Comparison of ENCODE assay signal across 8 cellular contexts in the genomic region with DNA sequence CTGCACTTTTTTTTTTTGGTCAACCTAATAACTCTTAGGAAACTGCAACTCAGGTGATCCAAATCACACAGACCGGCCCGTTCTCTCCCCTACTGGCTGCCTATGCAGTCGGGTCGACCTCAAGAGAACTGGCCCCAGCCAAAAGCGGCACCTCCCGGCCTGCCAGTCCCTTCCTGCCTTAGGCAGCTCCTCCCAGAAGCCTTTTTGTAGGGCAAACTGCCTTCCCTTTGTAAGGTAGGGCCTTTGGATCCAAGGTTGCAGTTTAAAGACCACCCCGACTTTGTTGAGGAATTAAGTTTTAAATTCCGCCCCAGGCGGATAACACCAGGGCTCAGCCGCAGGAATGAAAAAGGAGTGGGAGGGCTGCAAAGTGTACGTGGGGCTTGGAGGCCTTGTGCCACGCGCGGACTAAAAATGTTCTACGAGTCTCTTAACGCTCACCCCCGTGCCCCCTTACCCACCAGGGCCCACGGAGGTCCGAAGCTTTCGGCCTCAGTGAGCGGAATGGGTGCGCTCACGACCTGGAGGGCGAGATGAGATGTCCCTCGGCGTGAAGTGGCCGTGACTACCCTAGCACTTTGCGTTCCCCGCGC. TPM values are rescaled to one million over a fixed set of nuclear protein-coding genes. Genes with fewer than 3 reads are reported as not detected.
DNase-seq lines count a peak whose midpoint lies in the region; ATAC-seq and TF ChIP-seq lines count a peak whose summit lies in the region.

No MANE protein-coding gene starts in this region.

- H3K27ac ChIP-seq in right atrium auricular region (peak overlapping the region in 1 of 2 donors; percentile 17), gastrocnemius medialis (peak overlapping the region; percentile 87 to 97 (median 89))

- peaks cover 30% of the 10 kb centered on the region for H3K4me1 Mint-ChIP-seq in activated naive CD4-positive, alpha-beta T cell treated with anti-CD3 and anti-CD28 coated beads for 36 hours (ENCODE audit: low read depth)

- H3K4me3 ChIP-seq in Loucy (ENCODE audit: low read length, poor library complexity, severe bottlenecking) (peak overlapping the region; percentile 85), right atrium auricular region (peak overlapping the region; percentile 82 to 88), gastrocnemius medialis (peak overlapping the region; percentile 70 to 92 (median 86))

- H4K20me1 ChIP-seq in Loucy (ENCODE audit: insufficient read depth, low read length, poor library complexity, severe bottlenecking): no peaks in the 10 kb centered on the region

- H2AFZ ChIP-seq in Loucy (ENCODE audit: low read length): peak overlapping the region; percentile 86

- in situ Hi-C loops in gastrocnemius medialis (cut with MboI; ENCODE audit: low sequenced_read_pairs in 4 of 4): no loop called here

- H3K27me3 ChIP-seq in Loucy (ENCODE audit: insufficient read depth, low read length, poor library complexity, severe bottlenecking) (no peaks in the 10 kb centered on the region), right atrium auricular region (no peaks in the 10 kb centered on the region), gastrocnemius medialis (no peaks in the 10 kb centered on the region)

- H3K27ac Mint-ChIP-seq in activated naive CD4-positive, alpha-beta T cell treated with anti-CD3 and anti-CD28 coated beads for 36 hours: peak overlapping the region; percentile 53

- H3K36me3 ChIP-seq in Loucy (ENCODE audit: insufficient read depth, low read length): peaks cover 38% of the 10 kb centered on the region; the same call in 1 of the 2 replicates
- peaks cover 32% of the 10 kb centered on the region for H3K36me3 ChIP-seq in right atrium auricular region
- peaks cover 0 to 24% of the 10 kb centered on the region in 2 donors for H3K36me3 ChIP-seq in gastrocnemius medialis

- TF ChIP-seq CTCF in Loucy (conservative IDR thresholded peaks at IDR 0.05; ENCODE audit: low read length): no peak
- no peak for TF ChIP-seq CTCF in right atrium auricular region (IDR thresholded peaks at IDR 0.05)
- no peak for TF ChIP-seq CTCF in gastrocnemius medialis (IDR thresholded peaks at IDR 0.05 in 4 of 5, conservative IDR thresholded peaks at IDR 0.05 in 1 of 5)

- H3K9me3 ChIP-seq in Loucy (ENCODE audit: insufficient read depth, low read depth, low read length): no peaks in the 10 kb centered on the region
- H3K9me3 ChIP-seq in right atrium auricular region: no peaks in the 10 kb centered on the region
- no peaks in the 10 kb centered on the region for H3K9me3 ChIP-seq in gastrocnemius medialis

- H3F3A ChIP-seq in Loucy (ENCODE audit: low read depth): no peaks in the 10 kb centered on the region

- peak overlapping the region; percentile 94 for H3K9ac ChIP-seq in Loucy (ENCODE audit: low read depth, low read length, poor library complexity, severe bottlenecking)

- no peaks in the 10 kb centered on the region for H3K9me2 ChIP-seq in Loucy (replicated peaks; ENCODE audit: low read depth, low read length)

- TF ChIP-seq POLR2A in gastrocnemius medialis (IDR thresholded peaks at IDR 0.05): no peak

- CTCF ChIA-PET in activated naive CD4-positive, alpha-beta T cell treated with anti-CD3 and anti-CD28 coated beads for 36 hours (lab: Charles Lee): interaction anchor here (0.7 kb wide), 1 partner anchor 71 kb away, joined by 3 read pairs; no protein-coding TSS in a partner anchor

- H3K4me3 Mint-ChIP-seq in activated naive CD4-positive, alpha-beta T cell treated with anti-CD3 and anti-CD28 coated beads for 36 hours: peak overlapping the region; percentile 86

- H3K4me1 ChIP-seq in Loucy (ENCODE audit: insufficient read depth, low read length, poor library complexity, severe bottlenecking): peaks cover 39% of the 10 kb centered on the region
- H3K4me1 ChIP-seq in right atrium auricular region: peaks cover 0 to 22% of the 10 kb centered on the region in 2 donors
- peaks cover 26 to 28% of the 10 kb centered on the region in 2 donors for H3K4me1 ChIP-seq in gastrocnemius medialis

- H3K36me3 Mint-ChIP-seq in activated naive CD4-positive, alpha-beta T cell treated with anti-CD3 and anti-CD28 coated beads for 36 hours (ENCODE audit: low read depth): peaks cover 16% of the 10 kb centered on the region

- ATAC-seq in gastrocnemius medialis (peak; percentile 28 to 31), HG03280 (IDR thresholded peaks at IDR 0.05; ENCODE audit: unreplicated experiment) (no peak)

- peak; percentile 14 to 33 for DNase-seq in NOMO-1 (lab: John Stamatoyannopoulos, UW; ENCODE audit: unreplicated experiment in 2 of 2)
- no peak for DNase-seq in NOMO-1 treated with dmso at 0.1 percent for 144 hours (lab: John Stamatoyannopoulos, UW; ENCODE audit: unreplicated experiment)
- DNase-seq in activated naive CD4-positive, alpha-beta T cell treated with anti-CD3 and anti-CD28 coated beads for 36 hours: peak; percentile 35
- DNase-seq in right atrium auricular region (ENCODE audit: low spot score): no peak
- no peak for DNase-seq in gastrocnemius medialis
- DNase-seq in NCI-H2171 (lab: John Stamatoyannopoulos, UW): no peak

- intact Hi-C loops in activated naive CD4-positive, alpha-beta T cell treated with anti-CD3 and anti-CD28 coated beads for 36 hours (cut with micrococcal nuclease): loop anchor here (1.0 to 2.0 kb wide), 6 partner anchors 56 to 507 kb away; partner anchors contain the start of genes DMAP1, IPO13 and KDM4A
- intact Hi-C loops in gastrocnemius medialis (cut with DNase I; ENCODE audit: low total_unique reads): loop anchor here (5.0 kb wide), 2 partner anchors 54 to 241 kb away; partner anchors contain the start of genes IPO13 and KDM4A

- H3K27me3 Mint-ChIP-seq in activated naive CD4-positive, alpha-beta T cell treated with anti-CD3 and anti-CD28 coated beads for 36 hours (ENCODE audit: low read depth): no peaks in the 10 kb centered on the region

- peaks cover 47% of the 10 kb centered on the region for H3K79me2 ChIP-seq in Loucy (ENCODE audit: insufficient read depth, low read length)

- H3K4me2 ChIP-seq in Loucy (ENCODE audit: low read depth, low read length, poor library complexity, severe bottlenecking): peak overlapping the region; percentile 90

- H3K9me3 Mint-ChIP-seq in activated naive CD4-positive, alpha-beta T cell treated with anti-CD3 and anti-CD28 coated beads for 36 hours: no peaks in the 10 kb centered on the region

RNA-seq across cellular contexts. Expression of gene ST3GAL3, which starts 0.6 kb away (rescaled TPM):
- 10 to 100 TPM; 14.2 to 17.8 TPM for total RNA-seq in activated naive CD4-positive, alpha-beta T cell treated with anti-CD3 and anti-CD28 coated beads for 36 hours
- total RNA-seq in right atrium auricular region (10 to 100 TPM; 15.5 to 20.6 TPM), gastrocnemius medialis (10 to 100 TPM; 32.2 to 57.4 (median 38.3) TPM)

RNA-seq across cellular contexts. Expression of gene KDM4A, which starts 56.7 kb away (rescaled TPM):
- total RNA-seq in activated naive CD4-positive, alpha-beta T cell treated with anti-CD3 and anti-CD28 coated beads for 36 hours: 10 to 100 TPM; 41.5 to 42.0 TPM
- 10 to 100 TPM; 11.8 to 13.4 TPM for total RNA-seq in right atrium auricular region
- total RNA-seq in gastrocnemius medialis: 10 to 100 TPM in 3 of 4 donors, 1 to 10 TPM in 1; 8.1 to 19.9 (median 13.4) TPM

Comparison
In these comparisons a context has a peak if more than half of its experiments do, and no peak if none do; other contexts are left out.
1. DNase-seq: peak in NOMO-1 (2 of 2) and activated naive CD4-positive, alpha-beta T cell treated with anti-CD3 and anti-CD28 coated beads for 36 hours (single experiment); none in NOMO-1 treated with dmso at 0.1 percent for 144 hours (single experiment), right atrium auricular region (single experiment), gastrocnemius medialis (0 of 2) and NCI-H2171 (single experiment).
2. Peak in every context shown above with its lines, with median percentiles within 50 percentile points of each other: H3K4me3 ChIP-seq.